ENCODE assay signal across 18 cellular contexts in genomic region chr5:81208904-81209303, GRCh38. TPM values are rescaled to one million over a fixed set of nuclear protein-coding genes. Genes with fewer than 3 reads are reported as not detected.
"Had no signal": no experiment of that assay in that cellular context is flagged by ENCODE, and none has a peak within 500 bp of the region (broad histone marks: within the 10 kb centered on the region; RNA-seq: fewer than 3 reads in every experiment).

No MANE protein-coding gene starts in this region.

- H3K4me3 ChIP-seq: adrenal gland, colonic mucosa, gastrocnemius medialis, heart left ventricle, neural progenitor cell, right lobe of liver, spleen, upper lobe of left lung had no signal

- H3K9ac ChIP-seq: neural progenitor cell had no signal

- H3K4me1 Mint-ChIP-seq: activated CD4-positive, alpha-beta T cell treated with anti-CD3 and anti-CD28 coated beads, Interleukin-2, amount 10 ng/mL, durations not matched to agents 7 days and 5 days; activated naive CD4-positive, alpha-beta T cell treated with anti-CD3 and anti-CD28 coated beads, Interleukin-2, amount 10 ng/mL, durations not matched to agents 7 days and 5 days; immature natural killer cell had no signal

- H2AFZ ChIP-seq: neural progenitor cell had no signal

- H3K4me2 ChIP-seq: neural progenitor cell had no signal

- H3K27me3 Mint-ChIP-seq: activated CD4-positive, alpha-beta T cell treated with anti-CD3 and anti-CD28 coated beads, Interleukin-2, amount 10 ng/mL, durations not matched to agents 7 days and 5 days; activated naive CD4-positive, alpha-beta T cell treated with anti-CD3 and anti-CD28 coated beads, Interleukin-2, amount 10 ng/mL, durations not matched to agents 7 days and 5 days; stimulated activated naive CD8-positive, alpha-beta T cell treated with anti-CD3 and anti-CD28 coated beads, Interleukin-15, amount 100 ng/mL, for 72 hours had no signal

- DNase-seq: activated B cell treated with CpG ODN at 0.5 μM for 24 hours; activated CD4-positive, alpha-beta T cell treated with anti-CD3 and anti-CD28 coated beads, Interleukin-2, amount 10 ng/mL, durations not matched to agents 7 days and 5 days; activated naive CD4-positive, alpha-beta T cell treated with anti-CD3 and anti-CD28 coated beads, Interleukin-2, amount 10 ng/mL, durations not matched to agents 7 days and 5 days; activated T-cell treated with anti-CD3 and anti-CD28 coated beads for 4 hours; adrenal gland; central memory CD4-positive, alpha-beta T cell; colonic mucosa; gastrocnemius medialis; heart left ventricle; immature natural killer cell; left cardiac atrium; right lobe of liver; spleen; stimulated activated naive CD8-positive, alpha-beta T cell treated with anti-CD3 and anti-CD28 coated beads, Interleukin-15, amount 100 ng/mL, for 72 hours; upper lobe of left lung had no signal

- H3K36me3 ChIP-seq: adrenal gland, colonic mucosa, gastrocnemius medialis, neural progenitor cell, right lobe of liver, upper lobe of left lung had no signal

- ATAC-seq: gastrocnemius medialis, heart left ventricle, left cardiac atrium, right lobe of liver had no signal

- H3K4me1 ChIP-seq: adrenal gland, colonic mucosa, gastrocnemius medialis, heart left ventricle, neural progenitor cell, right lobe of liver, spleen, upper lobe of left lung had no signal

- H3K27me3 ChIP-seq: adrenal gland, colonic mucosa, gastrocnemius medialis, heart left ventricle, neural progenitor cell, right lobe of liver, spleen, upper lobe of left lung had no signal

- H3K27ac Mint-ChIP-seq: activated B cell treated with CpG ODN at 0.5 μM for 24 hours; activated CD4-positive, alpha-beta T cell treated with anti-CD3 and anti-CD28 coated beads, Interleukin-2, amount 10 ng/mL, durations not matched to agents 7 days and 5 days; activated naive CD4-positive, alpha-beta T cell treated with anti-CD3 and anti-CD28 coated beads, Interleukin-2, amount 10 ng/mL, durations not matched to agents 7 days and 5 days; immature natural killer cell; neural progenitor cell; T-helper 1 cell treated with Interleukin-12 subunit alpha and Interleukin-12 subunit beta and Interleukin-4 antibody, amounts not matched to agents 30 μg/mL and 1 μg/mL, for 36 hours had no signal

- H3K36me3 Mint-ChIP-seq: activated naive CD4-positive, alpha-beta T cell treated with anti-CD3 and anti-CD28 coated beads, Interleukin-2, amount 10 ng/mL, durations not matched to agents 7 days and 5 days; immature natural killer cell; neural progenitor cell had no signal

- H3K27ac ChIP-seq: adrenal gland, colonic mucosa, gastrocnemius medialis, heart left ventricle, neural progenitor cell, right lobe of liver, spleen, upper lobe of left lung had no signal

- H3K9me3 ChIP-seq: adrenal gland, colonic mucosa, gastrocnemius medialis, heart left ventricle, right lobe of liver, spleen, upper lobe of left lung had no signal

- H3K4me3 Mint-ChIP-seq: activated B cell treated with CpG ODN at 0.5 μM for 24 hours; activated CD4-positive, alpha-beta T cell treated with anti-CD3 and anti-CD28 coated beads, Interleukin-2, amount 10 ng/mL, durations not matched to agents 7 days and 5 days; activated naive CD4-positive, alpha-beta T cell treated with anti-CD3 and anti-CD28 coated beads, Interleukin-2, amount 10 ng/mL, durations not matched to agents 7 days and 5 days; immature natural killer cell; stimulated activated naive CD8-positive, alpha-beta T cell treated with anti-CD3 and anti-CD28 coated beads, Interleukin-15, amount 100 ng/mL, for 72 hours; T-helper 1 cell treated with Interleukin-12 subunit alpha and Interleukin-12 subunit beta and Interleukin-4 antibody, amounts not matched to agents 30 μg/mL and 1 μg/mL, for 36 hours had no signal

RNA-seq across cellular contexts. Expression of gene CKMT2, which starts 24.2 kb away (rescaled TPM):
- total RNA-seq: activated B cell treated with CpG ODN at 0.5 μM for 24 hours; activated CD4-positive, alpha-beta T cell treated with anti-CD3 and anti-CD28 coated beads, Interleukin-2, amount 10 ng/mL, durations not matched to agents 7 days and 5 days; osteocyte had no signal
